ENCODE assay signal across 8 cellular contexts in genomic region chr11:45872513-45873356, GRCh38.
DNase-seq lines count a peak whose midpoint lies in the region; ATAC-seq lines count a peak whose summit lies in the region.

No MANE protein-coding gene starts in this region.

- peak; percentile 65 for ATAC-seq in stimulated activated naive CD8-positive, alpha-beta T cell treated with anti-CD3 and anti-CD28 coated beads, Interleukin-15, Interleukin-2, amounts not matched to agents 100 U/mL and 50 U/mL, for 24 hours
- no peak for ATAC-seq in HG03354 (IDR thresholded peaks at IDR 0.05; ENCODE audit: poor library complexity, severe bottlenecking, unreplicated experiment)

- in situ Hi-C loops in KBM-7 (cut with MboI; ENCODE audit: low pct_unique_long_range_greater_than_20kb, low sequenced_read_pairs), result no loop called here

- DNase-seq in NCI-H1417 (lab: John Stamatoyannopoulos, UW), result peak; percentile 39 to 72 (median 50)
- DNase-seq in NCI-H1417 treated with DMSO at 0.1 percent for 48 hours (lab: John Stamatoyannopoulos, UW), result no peak
- DNase-seq in KBM-7, result peak; percentile 66
- peak; percentile 23 for DNase-seq in RPMI8226
- peak in 52 of 61 donors; percentile 23 to 87 (median 59) for DNase-seq in caudate nucleus (lab: John Stamatoyannopoulos, UW)
- DNase-seq in kidney glomerular epithelial cell (lab: John Stamatoyannopoulos, UW), result peak; percentile 29
- DNase-seq in stimulated activated naive CD8-positive, alpha-beta T cell treated with anti-CD3 and anti-CD28 coated beads, Interleukin-15, Interleukin-2, amounts not matched to agents 100 U/mL and 50 U/mL, for 24 hours, result peak; percentile 37

- peak overlapping the region; percentile 75 for H3K27ac ChIP-seq in caudate nucleus (ENCODE audit: low read depth, low read length)
